In the genomic region with DNA sequence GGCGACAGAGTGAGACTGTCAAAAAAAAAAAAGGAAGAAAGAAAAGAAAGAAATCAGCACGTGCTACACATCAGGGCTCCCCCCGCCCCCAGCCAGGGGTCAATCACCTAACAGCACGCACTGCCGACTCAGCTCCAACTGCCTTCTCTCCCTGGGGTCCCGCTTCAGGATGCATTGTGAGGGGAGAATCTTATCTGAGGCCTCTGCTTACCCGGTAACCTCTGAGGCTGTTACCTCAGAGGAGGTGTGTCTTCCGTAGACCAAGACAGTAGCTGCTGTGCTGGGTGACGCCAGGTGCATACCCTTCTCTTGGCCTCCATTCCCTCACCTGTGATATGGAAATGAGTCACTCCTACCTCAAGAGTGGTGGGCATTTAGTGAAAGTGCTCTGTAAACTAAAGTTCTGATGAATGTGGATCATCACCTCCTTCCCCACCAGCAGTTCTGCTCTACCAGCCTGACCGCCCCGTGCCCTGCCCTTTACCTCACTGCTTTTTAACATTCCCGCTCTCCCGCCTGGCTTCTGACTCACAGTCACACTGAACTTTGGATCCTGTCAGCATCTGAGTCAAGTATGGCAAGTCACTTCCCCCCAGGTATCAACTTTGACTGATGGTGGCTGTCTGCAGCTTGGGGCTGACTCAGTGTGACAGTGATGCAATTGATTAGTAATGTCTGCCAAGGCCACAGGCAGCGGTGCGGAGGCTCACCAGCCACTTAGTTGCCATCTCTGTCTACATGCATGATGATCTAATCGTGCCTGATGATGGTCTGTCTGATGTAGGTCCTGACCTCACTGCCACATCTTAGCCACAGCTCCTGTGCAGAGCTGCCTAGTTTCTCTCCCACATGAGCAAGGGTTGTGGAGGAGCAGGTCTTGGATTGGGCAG, we compare ENCODE assay signal across 1 cellular context.
TF ChIP-seq lines count a peak whose summit lies in the region.

No MANE protein-coding gene starts in this region.

TF ChIP-seq in GM12878, 131 proteins besides CTCF, POLR2A, EP300 and RAD21 (continued from another document):
- TF ChIP-seq, protein P1, sequence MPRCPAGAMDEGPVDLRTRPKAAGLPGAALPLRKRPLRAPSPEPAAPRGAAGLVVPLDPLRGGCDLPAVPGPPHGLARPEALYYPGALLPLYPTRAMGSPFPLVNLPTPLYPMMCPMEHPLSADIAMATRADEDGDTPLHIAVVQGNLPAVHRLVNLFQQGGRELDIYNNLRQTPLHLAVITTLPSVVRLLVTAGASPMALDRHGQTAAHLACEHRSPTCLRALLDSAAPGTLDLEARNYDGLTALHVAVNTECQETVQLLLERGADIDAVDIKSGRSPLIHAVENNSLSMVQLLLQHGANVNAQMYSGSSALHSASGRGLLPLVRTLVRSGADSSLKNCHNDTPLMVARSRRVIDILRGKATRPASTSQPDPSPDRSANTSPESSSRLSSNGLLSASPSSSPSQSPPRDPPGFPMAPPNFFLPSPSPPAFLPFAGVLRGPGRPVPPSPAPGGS (IDR thresholded peaks at IDR 0.05; ENCODE audit: borderline replicate concordance, insufficient read depth, low read depth, low read length, poor library complexity, severe bottlenecking) = peak; percentile 93
- TF ChIP-seq CREB1 (IDR thresholded peaks at IDR 0.05; ENCODE audit: low read depth) = 0 out of 2 replicates have a peak, but pooled peaks have one; percentile 36
- TF ChIP-seq, protein P2, sequence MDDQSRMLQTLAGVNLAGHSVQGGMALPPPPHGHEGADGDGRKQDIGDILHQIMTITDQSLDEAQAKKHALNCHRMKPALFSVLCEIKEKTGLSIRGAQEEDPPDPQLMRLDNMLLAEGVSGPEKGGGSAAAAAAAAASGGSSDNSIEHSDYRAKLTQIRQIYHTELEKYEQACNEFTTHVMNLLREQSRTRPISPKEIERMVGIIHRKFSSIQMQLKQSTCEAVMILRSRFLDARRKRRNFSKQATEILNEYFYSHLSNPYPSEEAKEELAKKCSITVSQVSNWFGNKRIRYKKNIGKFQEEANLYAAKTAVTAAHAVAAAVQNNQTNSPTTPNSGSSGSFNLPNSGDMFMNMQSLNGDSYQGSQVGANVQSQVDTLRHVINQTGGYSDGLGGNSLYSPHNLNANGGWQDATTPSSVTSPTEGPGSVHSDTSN (IDR thresholded peaks at IDR 0.05; ENCODE audit: insufficient replicate concordance, low read depth, low read length) = peak; percentile 62
- TF ChIP-seq, protein P3, sequence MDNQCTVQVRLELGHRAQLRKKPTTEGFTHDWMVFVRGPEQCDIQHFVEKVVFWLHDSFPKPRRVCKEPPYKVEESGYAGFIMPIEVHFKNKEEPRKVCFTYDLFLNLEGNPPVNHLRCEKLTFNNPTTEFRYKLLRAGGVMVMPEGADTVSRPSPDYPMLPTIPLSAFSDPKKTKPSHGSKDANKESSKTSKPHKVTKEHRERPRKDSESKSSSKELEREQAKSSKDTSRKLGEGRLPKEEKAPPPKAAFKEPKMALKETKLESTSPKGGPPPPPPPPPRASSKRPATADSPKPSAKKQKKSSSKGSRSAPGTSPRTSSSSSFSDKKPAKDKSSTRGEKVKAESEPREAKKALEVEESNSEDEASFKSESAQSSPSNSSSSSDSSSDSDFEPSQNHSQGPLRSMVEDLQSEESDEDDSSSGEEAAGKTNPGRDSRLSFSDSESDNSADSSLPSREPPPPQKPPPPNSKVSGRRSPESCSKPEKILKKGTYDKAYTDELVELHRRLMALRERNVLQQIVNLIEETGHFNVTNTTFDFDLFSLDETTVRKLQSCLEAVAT (IDR thresholded peaks at IDR 0.05) = peak; percentile 94
- TF ChIP-seq, protein P4, sequence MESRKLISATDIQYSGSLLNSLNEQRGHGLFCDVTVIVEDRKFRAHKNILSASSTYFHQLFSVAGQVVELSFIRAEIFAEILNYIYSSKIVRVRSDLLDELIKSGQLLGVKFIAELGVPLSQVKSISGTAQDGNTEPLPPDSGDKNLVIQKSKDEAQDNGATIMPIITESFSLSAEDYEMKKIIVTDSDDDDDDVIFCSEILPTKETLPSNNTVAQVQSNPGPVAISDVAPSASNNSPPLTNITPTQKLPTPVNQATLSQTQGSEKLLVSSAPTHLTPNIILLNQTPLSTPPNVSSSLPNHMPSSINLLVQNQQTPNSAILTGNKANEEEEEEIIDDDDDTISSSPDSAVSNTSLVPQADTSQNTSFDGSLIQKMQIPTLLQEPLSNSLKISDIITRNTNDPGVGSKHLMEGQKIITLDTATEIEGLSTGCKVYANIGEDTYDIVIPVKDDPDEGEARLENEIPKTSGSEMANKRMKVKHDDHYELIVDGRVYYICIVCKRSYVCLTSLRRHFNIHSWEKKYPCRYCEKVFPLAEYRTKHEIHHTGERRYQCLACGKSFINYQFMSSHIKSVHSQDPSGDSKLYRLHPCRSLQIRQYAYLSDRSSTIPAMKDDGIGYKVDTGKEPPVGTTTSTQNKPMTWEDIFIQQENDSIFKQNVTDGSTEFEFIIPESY (IDR thresholded peaks at IDR 0.05) = peak; percentile 83; the same call in 1 of the 2 replicates
- peak; percentile 24; the same call in 1 of the 2 replicates for TF ChIP-seq SPI1 (IDR thresholded peaks at IDR 0.05; ENCODE audit: borderline replicate concordance, insufficient read depth, low read depth, low read length)
- TF ChIP-seq ETV6 (conservative IDR thresholded peaks at IDR 0.05 in 1 of 2, IDR thresholded peaks at IDR 0.05 in 1 of 2; ENCODE audit: borderline replicate concordance in 1 of 2, low read depth in 1 of 2) = no peak
- TF ChIP-seq SIX5 (IDR thresholded peaks at IDR 0.05; ENCODE audit: low read depth, low read length, severe bottlenecking) = no peak
- TF ChIP-seq TCF3 (IDR thresholded peaks at IDR 0.05; ENCODE audit: borderline replicate concordance, insufficient read depth, low read depth, low read length) = peak; percentile 81
